28 cellular contexts compared by ENCODE assay signal in genomic region chr2:21944536-21944935, GRCh38.
DNase-seq lines count a peak whose midpoint lies in the region; ATAC-seq, FAIRE-seq and TF ChIP-seq lines count a peak whose summit lies in the region.
"Had no signal": no experiment of that assay in that cellular context is flagged by ENCODE, and none has a peak within 500 bp of the region (broad histone marks: within the 10 kb centered on the region; RNA-seq: fewer than 3 reads in every experiment).

No MANE protein-coding gene starts in this region.

- no peaks in the 10 kb centered on the region for H4K20me1 ChIP-seq in neural cell (ENCODE audit: insufficient read depth)
- H4K20me1 ChIP-seq: BLaER1 had no signal

- no peaks in the 10 kb centered on the region for H3K9me3 ChIP-seq in neural cell (ENCODE audit: low read length)
- H3K9me3 ChIP-seq: BE2C, BLaER1 had no signal

- FAIRE-seq in HTR-8/SVneo (lab: Jason Lieb, UNC), result peak; percentile 28
- FAIRE-seq: A204.1, GM12878, GM12892, GM18507 had no signal

- peak overlapping the region; percentile 37 for H3K4me2 ChIP-seq in neural cell (ENCODE audit: low read length)
- H3K4me2 ChIP-seq: BLaER1 had no signal

- peak overlapping the region; percentile 33 for H3K4me3 ChIP-seq in neural cell (ENCODE audit: low read length)
- H3K4me3 ChIP-seq: BLaER1, GM12878 had no signal

- DNase-seq in HTR-8/SVneo (ENCODE audit: insufficient read length, low spot score) (no peak), NCI-H2171 (lab: John Stamatoyannopoulos, UW) (peak; percentile 3), SK-N-DZ (ENCODE audit: low spot score) (peak; percentile 5), T-helper 9 cell (no peak), left cardiac atrium (no peak), left colon (no peak), NCI-H1694 (lab: John Stamatoyannopoulos, UW) (no peak)
- DNase-seq: 8988T; ACHN; BE2C; C1 segment of cervical spinal cord; CD4-positive, alpha-beta memory T cell; CD4-positive, CD25-positive, alpha-beta regulatory T cell; CD8-positive, alpha-beta memory T cell; COR-L47; DMS 273 treated with DMSO at 0.1 percent for 48 hours; DMS153; DMS53; DMS79; DND-41; EL; GDM1 had no signal

- no peaks in the 10 kb centered on the region for H3K9me2 ChIP-seq in neural cell (ENCODE audit: insufficient read depth, low read length)

- TF ChIP-seq CTCF in neural cell (IDR thresholded peaks at IDR 0.05; ENCODE audit: poor library complexity, severe bottlenecking), result no peak

- no peaks in the 10 kb centered on the region for H3F3A ChIP-seq in neural cell (ENCODE audit: insufficient read depth, low read length, poor library complexity, severe bottlenecking)

- ATAC-seq in left cardiac atrium (no peak), left colon (no peak)
- ATAC-seq: GM12878 had no signal

- TF ChIP-seq EP300 in neural cell (conservative IDR thresholded peaks at IDR 0.05; ENCODE audit: poor library complexity, severe bottlenecking), result peak; percentile 95

- no peaks in the 10 kb centered on the region for H3K27me3 ChIP-seq in neural cell (ENCODE audit: insufficient read depth, low read depth, low read length)
- H3K27me3 ChIP-seq: BE2C, BLaER1 had no signal

- H3K27ac ChIP-seq in neural cell (ENCODE audit: low read length), result peak overlapping the region; percentile 90
- H3K27ac ChIP-seq: BLaER1 had no signal

- intact Hi-C loops in left cardiac atrium (cut with DNase I) (no loop called here), left colon (cut with DNase I, micrococcal nuclease) (no loop called here)

- H2AFZ ChIP-seq in neural cell (ENCODE audit: low read depth, low read length), result no peak overlapping the region

- peak overlapping the region; percentile 47 for H3K9ac ChIP-seq in neural cell (ENCODE audit: low read length)
- H3K9ac ChIP-seq: BLaER1 had no signal

- no peaks in the 10 kb centered on the region for H3K36me3 ChIP-seq in neural cell (ENCODE audit: insufficient read depth, low read length)
- H3K36me3 ChIP-seq: BE2C, BLaER1 had no signal

- no peaks in the 10 kb centered on the region for H3K79me2 ChIP-seq in neural cell (replicated peaks; ENCODE audit: insufficient read depth, low read length)

- peak; percentile 49 for TF ChIP-seq RAD21 in neural cell (conservative IDR thresholded peaks at IDR 0.05)

TF ChIP-seq in neural cell, 6 proteins besides CTCF, POLR2A, EP300 and RAD21:
- TF ChIP-seq, protein P1, sequence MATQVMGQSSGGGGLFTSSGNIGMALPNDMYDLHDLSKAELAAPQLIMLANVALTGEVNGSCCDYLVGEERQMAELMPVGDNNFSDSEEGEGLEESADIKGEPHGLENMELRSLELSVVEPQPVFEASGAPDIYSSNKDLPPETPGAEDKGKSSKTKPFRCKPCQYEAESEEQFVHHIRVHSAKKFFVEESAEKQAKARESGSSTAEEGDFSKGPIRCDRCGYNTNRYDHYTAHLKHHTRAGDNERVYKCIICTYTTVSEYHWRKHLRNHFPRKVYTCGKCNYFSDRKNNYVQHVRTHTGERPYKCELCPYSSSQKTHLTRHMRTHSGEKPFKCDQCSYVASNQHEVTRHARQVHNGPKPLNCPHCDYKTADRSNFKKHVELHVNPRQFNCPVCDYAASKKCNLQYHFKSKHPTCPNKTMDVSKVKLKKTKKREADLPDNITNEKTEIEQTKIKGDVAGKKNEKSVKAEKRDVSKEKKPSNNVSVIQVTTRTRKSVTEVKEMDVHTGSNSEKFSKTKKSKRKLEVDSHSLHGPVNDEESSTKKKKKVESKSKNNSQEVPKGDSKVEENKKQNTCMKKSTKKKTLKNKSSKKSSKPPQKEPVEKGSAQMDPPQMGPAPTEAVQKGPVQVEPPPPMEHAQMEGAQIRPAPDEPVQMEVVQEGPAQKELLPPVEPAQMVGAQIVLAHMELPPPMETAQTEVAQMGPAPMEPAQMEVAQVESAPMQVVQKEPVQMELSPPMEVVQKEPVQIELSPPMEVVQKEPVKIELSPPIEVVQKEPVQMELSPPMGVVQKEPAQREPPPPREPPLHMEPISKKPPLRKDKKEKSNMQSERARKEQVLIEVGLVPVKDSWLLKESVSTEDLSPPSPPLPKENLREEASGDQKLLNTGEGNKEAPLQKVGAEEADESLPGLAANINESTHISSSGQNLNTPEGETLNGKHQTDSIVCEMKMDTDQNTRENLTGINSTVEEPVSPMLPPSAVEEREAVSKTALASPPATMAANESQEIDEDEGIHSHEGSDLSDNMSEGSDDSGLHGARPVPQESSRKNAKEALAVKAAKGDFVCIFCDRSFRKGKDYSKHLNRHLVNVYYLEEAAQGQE (IDR thresholded peaks at IDR 0.05; ENCODE audit: borderline replicate concordance), result no peak
- no peak for TF ChIP-seq TAF1 (IDR thresholded peaks at IDR 0.05; ENCODE audit: low read depth)
- no peak for TF ChIP-seq EZH2 (IDR thresholded peaks at IDR 0.05; ENCODE audit: borderline replicate concordance, insufficient read depth, low read length, poor library complexity, severe bottlenecking)
- TF ChIP-seq MXI1 (conservative IDR thresholded peaks at IDR 0.05; ENCODE audit: poor library complexity, severe bottlenecking), result peak; percentile 48
- TF ChIP-seq SMC3 (conservative IDR thresholded peaks at IDR 0.05; ENCODE audit: poor library complexity), result peak; percentile 55
- peak; percentile 95 for TF ChIP-seq POLR2AphosphoS5 (IDR thresholded peaks at IDR 0.05)

Comparison
In these comparisons a context has a peak if more than half of its experiments do, and no peak if none do; other contexts are left out.
1. DNase-seq: peak in NCI-H2171 (single experiment) and SK-N-DZ (single experiment); none in HTR-8/SVneo (single experiment), T-helper 9 cell (single experiment), left cardiac atrium (single experiment), left colon (0 of 2) and NCI-H1694 (single experiment).